17 cellular contexts compared by ENCODE assay signal in genomic region chrX:107102980-107103379, GRCh38. TPM values are rescaled to one million over a fixed set of nuclear protein-coding genes. Genes with fewer than 3 reads are reported as not detected.
DNase-seq lines count a peak whose midpoint lies in the region; ATAC-seq and TF ChIP-seq lines count a peak whose summit lies in the region.
"Had no signal": no experiment of that assay in that cellular context is flagged by ENCODE, and none has a peak within 500 bp of the region (broad histone marks: within the 10 kb centered on the region; RNA-seq: fewer than 3 reads in every experiment).

No MANE protein-coding gene starts in this region.

- in situ Hi-C loops in astrocyte of the spinal cord (cut with HindIII; ENCODE audit: low sequenced_read_pairs), result no loop called here

- no peak overlapping the region for H3K4me3 ChIP-seq in astrocyte of the spinal cord (ENCODE audit: low read depth, low read length)

- peak; percentile 17 for TF ChIP-seq CTCF in astrocyte of the spinal cord (IDR thresholded peaks at IDR 0.05; ENCODE audit: low read depth, low read length)

- DNase-seq in DMS 273 (lab: John Stamatoyannopoulos, UW; ENCODE audit: unreplicated experiment) (peak; percentile 24), DMS 273 treated with DMSO at 0.1 percent for 48 hours (lab: John Stamatoyannopoulos, UW) (no peak), LHCN-M2 (ENCODE audit: low read depth) (peak; percentile 0), astrocyte of the spinal cord (ENCODE audit: low read depth, low spot score) (peak; percentile 6), left kidney (ENCODE audit: low read depth, low spot score) (peak; percentile 1), COLO668 (lab: John Stamatoyannopoulos, UW; ENCODE audit: unreplicated experiment) (no peak)
- no peak for DNase-seq in stimulated activated naive CD8-positive, alpha-beta T cell treated with anti-CD3 and anti-CD28 coated beads, Interleukin-15, Interleukin-2, amounts not matched to agents 100 U/mL and 50 U/mL, for 24 hours
- no peak for DNase-seq in stimulated activated CD4-positive, alpha-beta T cell treated with anti-CD3 and anti-CD28 coated beads, Interleukin-4, amount 100 ng/mL, for 24 hours
- DNase-seq: activated CD4-positive, alpha-beta T cell treated with anti-CD3 and anti-CD28 coated beads for 4 hours; activated naive CD4-positive, alpha-beta T cell treated with anti-CD3 and anti-CD28 coated beads, Interleukin-2, amount 50 U/mL, for 16 hours; CD4-positive, alpha-beta T cell; GF-D8; Karpas-422; left cardiac atrium; NCI-H2029; NCI-H748 treated with DMSO at 0.1 percent for 48 hours; substantia nigra had no signal

- no peak for ATAC-seq in stimulated activated naive CD8-positive, alpha-beta T cell treated with anti-CD3 and anti-CD28 coated beads, Interleukin-15, Interleukin-2, amounts not matched to agents 100 U/mL and 50 U/mL, for 24 hours
- ATAC-seq: left cardiac atrium had no signal

RNA-seq across cellular contexts. Expression of gene RBM41, which starts 15.6 kb away (rescaled TPM):
- 9.4 and 9.9 TPM in 2 replicates for total RNA-seq in LHCN-M2 (2014; rRNA removed)
- polyA plus RNA-seq in LHCN-M2 (2012), result 2.8 TPM

Comparison
In these comparisons a context has a peak if more than half of its experiments do, and no peak if none do; other contexts are left out.
1. DNase-seq: peak in DMS 273 (single experiment), LHCN-M2 (single experiment), astrocyte of the spinal cord (single experiment) and left kidney (single experiment); none in DMS 273 treated with DMSO at 0.1 percent for 48 hours (single experiment), stimulated activated naive CD8-positive, alpha-beta T cell treated with anti-CD3 and anti-CD28 coated beads, Interleukin-15, Interleukin-2, amounts not matched to agents 100 U/mL and 50 U/mL, for 24 hours (single experiment), stimulated activated CD4-positive, alpha-beta T cell treated with anti-CD3 and anti-CD28 coated beads, Interleukin-4, amount 100 ng/mL, for 24 hours (single experiment) and COLO668 (single experiment).